Comparison of ENCODE assay signal across 12 cellular contexts in genomic region chrX:23822397-23822796, GRCh38. TPM values are rescaled to one million over a fixed set of nuclear protein-coding genes. Genes with fewer than 3 reads are reported as not detected.
DNase-seq lines count a peak whose midpoint lies in the region; ATAC-seq and TF ChIP-seq lines count a peak whose summit lies in the region.
"Had no signal": no experiment of that assay in that cellular context is flagged by ENCODE, and none has a peak within 500 bp of the region (broad histone marks: within the 10 kb centered on the region; RNA-seq: fewer than 3 reads in every experiment).

No MANE protein-coding gene starts in this region.

- H3K27me3 ChIP-seq in neural progenitor cell = no peaks in the 10 kb centered on the region

- no peaks in the 10 kb centered on the region for H3K9me3 Mint-ChIP-seq in neural progenitor cell
- H3K9me3 Mint-ChIP-seq: stimulated activated naive CD8-positive, alpha-beta T cell treated with anti-CD3 and anti-CD28 coated beads, Interleukin-15, Interleukin-2, amounts not matched to agents 100 ng/mL and 50 ng/mL, for 24 hours had no signal

- H2AFZ ChIP-seq in neural progenitor cell (replicated peaks) = no peak overlapping the region

- 38 to 63% methylated on average over 3 of the region's 3 CpGs for WGBS in lower leg skin, 2 donors

- H3K9me3 ChIP-seq in neural progenitor cell (ENCODE audit: low read depth) = no peaks in the 10 kb centered on the region
- H3K9me3 ChIP-seq: SK-N-SH had no signal

- peaks cover 4% of the 10 kb centered on the region for H3K4me1 Mint-ChIP-seq in neural progenitor cell

- DNase-seq in COLO829 (ENCODE audit: low spot score) (peak; percentile 41), NCI-H1417 treated with DMSO at 0.1 percent for 48 hours (lab: John Stamatoyannopoulos, UW) (peak; percentile 24), astrocyte of the spinal cord (ENCODE audit: low read depth, low spot score) (peak; percentile 38), neural progenitor cell (ENCODE audit: low spot score) (no peak), lower leg skin (ENCODE audit: low spot score in 2 of 2) (no peak)
- DNase-seq in effector CD8-positive, alpha-beta T cell (lab: John Stamatoyannopoulos, UW) = no peak
- DNase-seq in effector CD4-positive, alpha-beta T cell = no peak
- DNase-seq: SK-N-SH had no signal

- no peaks in the 10 kb centered on the region for H3K36me3 ChIP-seq in neural progenitor cell

- H3K4me3 ChIP-seq in astrocyte of the spinal cord (ENCODE audit: low read depth, low read length) (no peak overlapping the region), neural progenitor cell (no peak overlapping the region), lower leg skin (ENCODE audit: low read depth, poor library complexity, severe bottlenecking) (no peak overlapping the region)
- H3K4me3 ChIP-seq: GM12878 had no signal

- ATAC-seq in HG03342 (IDR thresholded peaks at IDR 0.05; ENCODE audit: unreplicated experiment) = no peak
- ATAC-seq: GM12878 had no signal

- in situ Hi-C loops in astrocyte of the spinal cord (cut with HindIII; ENCODE audit: low sequenced_read_pairs) = no loop called here

- no peaks in the 10 kb centered on the region for H3K4me1 ChIP-seq in neural progenitor cell

- H3K27ac Mint-ChIP-seq in neural progenitor cell = peak overlapping the region; percentile 65
- H3K27ac Mint-ChIP-seq: stimulated activated naive CD8-positive, alpha-beta T cell treated with anti-CD3 and anti-CD28 coated beads, Interleukin-15, Interleukin-2, amounts not matched to agents 100 ng/mL and 50 ng/mL, for 24 hours had no signal

- H3K27me3 Mint-ChIP-seq in neural progenitor cell (ENCODE audit: insufficient read depth, low read depth) = peaks cover 4% of the 10 kb centered on the region
- H3K27me3 Mint-ChIP-seq: stimulated activated naive CD8-positive, alpha-beta T cell treated with anti-CD3 and anti-CD28 coated beads, Interleukin-15, Interleukin-2, amounts not matched to agents 100 ng/mL and 50 ng/mL, for 24 hours had no signal

- intact Hi-C loops in lower leg skin (cut with DNase I; ENCODE audit: low total_unique reads) = no loop called here

- no peaks in the 10 kb centered on the region for H3F3A ChIP-seq in neural progenitor cell (ENCODE audit: low read depth)

- no peak for TF ChIP-seq POLR2A in lower leg skin (IDR thresholded peaks at IDR 0.05)

- no peaks in the 10 kb centered on the region for H4K20me1 ChIP-seq in neural progenitor cell (ENCODE audit: low read depth)

- TF ChIP-seq CTCF in astrocyte of the spinal cord (IDR thresholded peaks at IDR 0.05; ENCODE audit: low read depth, low read length) = no peak
- TF ChIP-seq CTCF in neural progenitor cell (IDR thresholded peaks at IDR 0.05) = no peak
- TF ChIP-seq CTCF in lower leg skin (IDR thresholded peaks at IDR 0.05) = no peak

- no peaks in the 10 kb centered on the region for H3K36me3 Mint-ChIP-seq in neural progenitor cell

- H3K79me2 ChIP-seq in neural progenitor cell (ENCODE audit: low read depth) = no peaks in the 10 kb centered on the region

- no peak overlapping the region for H3K27ac ChIP-seq in neural progenitor cell
- H3K27ac ChIP-seq: KMS-11 had no signal

- no peak overlapping the region for H3K4me2 ChIP-seq in neural progenitor cell
- H3K4me2 ChIP-seq: KMS-11, SK-N-SH had no signal

- H3K4me3 Mint-ChIP-seq in neural progenitor cell = no peak overlapping the region
- H3K4me3 Mint-ChIP-seq: stimulated activated naive CD8-positive, alpha-beta T cell treated with anti-CD3 and anti-CD28 coated beads, Interleukin-15, Interleukin-2, amounts not matched to agents 100 ng/mL and 50 ng/mL, for 24 hours had no signal

- H3K9ac ChIP-seq in neural progenitor cell = no peak overlapping the region
- H3K9ac ChIP-seq: KMS-11, SK-N-SH had no signal

RNA-seq across cellular contexts. Expression of gene SAT1, which starts 39.4 kb away (rescaled TPM):
- total RNA-seq in neural progenitor cell (ENCODE audit: low replicate concordance) = 110 and 168 TPM in 2 replicates
- total RNA-seq in lower leg skin = 100 to 1,000 TPM; 183 to 212 (median 195) TPM

Comparison
In these comparisons a context has a peak if more than half of its experiments do, and no peak if none do; other contexts are left out.
1. DNase-seq: peak in COLO829 (single experiment), NCI-H1417 treated with DMSO at 0.1 percent for 48 hours (single experiment) and astrocyte of the spinal cord (single experiment); none in neural progenitor cell (single experiment), effector CD8-positive, alpha-beta T cell (single experiment), lower leg skin (0 of 2) and effector CD4-positive, alpha-beta T cell (single experiment).